ENCODE assay signal across 1 cellular context in genomic region chr17:2090804-2091534, GRCh38.
TF ChIP-seq lines count a peak whose summit lies in the region.

No MANE protein-coding gene starts in this region.

TF ChIP-seq in GM12878, 131 proteins besides CTCF, POLR2A, EP300 and RAD21:
- TF ChIP-seq, protein P1, sequence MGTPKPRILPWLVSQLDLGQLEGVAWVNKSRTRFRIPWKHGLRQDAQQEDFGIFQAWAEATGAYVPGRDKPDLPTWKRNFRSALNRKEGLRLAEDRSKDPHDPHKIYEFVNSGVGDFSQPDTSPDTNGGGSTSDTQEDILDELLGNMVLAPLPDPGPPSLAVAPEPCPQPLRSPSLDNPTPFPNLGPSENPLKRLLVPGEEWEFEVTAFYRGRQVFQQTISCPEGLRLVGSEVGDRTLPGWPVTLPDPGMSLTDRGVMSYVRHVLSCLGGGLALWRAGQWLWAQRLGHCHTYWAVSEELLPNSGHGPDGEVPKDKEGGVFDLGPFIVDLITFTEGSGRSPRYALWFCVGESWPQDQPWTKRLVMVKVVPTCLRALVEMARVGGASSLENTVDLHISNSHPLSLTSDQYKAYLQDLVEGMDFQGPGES (IDR thresholded peaks at IDR 0.05): no peak
- peak; percentile 87 for TF ChIP-seq MTA2 (IDR thresholded peaks at IDR 0.05; ENCODE audit: low read depth)
- no peak for TF ChIP-seq NRF1 (conservative IDR thresholded peaks at IDR 0.05; ENCODE audit: low read depth, low read length)
- TF ChIP-seq LARP7 (IDR thresholded peaks at IDR 0.05): no peak
- TF ChIP-seq, protein P2, sequence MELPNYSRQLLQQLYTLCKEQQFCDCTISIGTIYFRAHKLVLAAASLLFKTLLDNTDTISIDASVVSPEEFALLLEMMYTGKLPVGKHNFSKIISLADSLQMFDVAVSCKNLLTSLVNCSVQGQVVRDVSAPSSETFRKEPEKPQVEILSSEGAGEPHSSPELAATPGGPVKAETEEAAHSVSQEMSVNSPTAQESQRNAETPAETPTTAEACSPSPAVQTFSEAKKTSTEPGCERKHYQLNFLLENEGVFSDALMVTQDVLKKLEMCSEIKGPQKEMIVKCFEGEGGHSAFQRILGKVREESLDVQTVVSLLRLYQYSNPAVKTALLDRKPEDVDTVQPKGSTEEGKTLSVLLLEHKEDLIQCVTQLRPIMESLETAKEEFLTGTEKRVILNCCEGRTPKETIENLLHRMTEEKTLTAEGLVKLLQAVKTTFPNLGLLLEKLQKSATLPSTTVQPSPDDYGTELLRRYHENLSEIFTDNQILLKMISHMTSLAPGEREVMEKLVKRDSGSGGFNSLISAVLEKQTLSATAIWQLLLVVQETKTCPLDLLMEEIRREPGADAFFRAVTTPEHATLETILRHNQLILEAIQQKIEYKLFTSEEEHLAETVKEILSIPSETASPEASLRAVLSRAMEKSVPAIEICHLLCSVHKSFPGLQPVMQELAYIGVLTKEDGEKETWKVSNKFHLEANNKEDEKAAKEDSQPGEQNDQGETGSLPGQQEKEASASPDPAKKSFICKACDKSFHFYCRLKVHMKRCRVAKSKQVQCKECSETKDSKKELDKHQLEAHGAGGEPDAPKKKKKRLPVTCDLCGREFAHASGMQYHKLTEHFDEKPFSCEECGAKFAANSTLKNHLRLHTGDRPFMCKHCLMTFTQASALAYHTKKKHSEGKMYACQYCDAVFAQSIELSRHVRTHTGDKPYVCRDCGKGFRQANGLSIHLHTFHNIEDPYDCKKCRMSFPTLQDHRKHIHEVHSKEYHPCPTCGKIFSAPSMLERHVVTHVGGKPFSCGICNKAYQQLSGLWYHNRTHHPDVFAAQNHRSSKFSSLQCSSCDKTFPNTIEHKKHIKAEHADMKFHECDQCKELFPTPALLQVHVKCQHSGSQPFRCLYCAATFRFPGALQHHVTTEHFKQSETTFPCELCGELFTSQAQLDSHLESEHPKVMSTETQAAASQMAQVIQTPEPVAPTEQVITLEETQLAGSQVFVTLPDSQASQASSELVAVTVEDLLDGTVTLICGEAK (IDR thresholded peaks at IDR 0.05; ENCODE audit: borderline replicate concordance): peak; percentile 74; the same call in 1 of the 2 replicates
- TF ChIP-seq IKZF2 (IDR thresholded peaks at IDR 0.05): peak; percentile 17 to 37; a peak in 2 of 4 replicates
- no peak for TF ChIP-seq CHD1 (IDR thresholded peaks at IDR 0.05; ENCODE audit: low read depth, low read length)
- no peak for TF ChIP-seq DPF2 (IDR thresholded peaks at IDR 0.05)
- peak; percentile 65; the same call in 1 of the 2 replicates for TF ChIP-seq BCL11A (IDR thresholded peaks at IDR 0.05; ENCODE audit: low read depth, low read length)
- TF ChIP-seq EED (IDR thresholded peaks at IDR 0.05; ENCODE audit: low read depth): peak; percentile 87
- TF ChIP-seq SIX5 (IDR thresholded peaks at IDR 0.05; ENCODE audit: low read depth, low read length, severe bottlenecking): no peak
- TF ChIP-seq KAT2A (conservative IDR thresholded peaks at IDR 0.05; ENCODE audit: control insufficient read depth, low read depth, low read length): no peak
- no peak for TF ChIP-seq HCFC1 (IDR thresholded peaks at IDR 0.05; ENCODE audit: low read length)
- 0 out of 2 replicates have a peak, but pooled peaks have one; percentile 19 for TF ChIP-seq IRF4 (IDR thresholded peaks at IDR 0.05; ENCODE audit: low read depth, low read length)
- TF ChIP-seq IKZF1 (conservative IDR thresholded peaks at IDR 0.05): peak; percentile 54
